ENCODE assay signal across 11 cellular contexts in the genomic region with DNA sequence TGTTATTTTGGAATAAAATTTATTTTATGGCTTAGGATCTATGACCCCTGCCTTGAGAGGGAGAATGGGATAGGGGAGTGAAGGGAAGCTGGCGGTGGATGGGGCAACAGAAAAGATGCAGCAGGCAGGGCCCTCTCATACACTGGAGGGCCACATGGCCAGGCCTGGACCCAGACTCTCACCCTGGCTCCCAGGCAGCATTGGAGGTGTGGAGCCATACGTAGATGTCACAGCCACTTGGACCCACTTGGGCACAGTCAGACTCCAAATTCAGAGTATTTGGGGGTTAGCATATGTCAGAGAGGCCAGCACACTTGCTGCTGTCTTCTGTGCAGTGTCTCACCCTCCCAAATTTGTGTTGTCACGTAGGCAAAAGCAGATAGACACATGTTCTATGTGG. TPM values are rescaled to one million over a fixed set of nuclear protein-coding genes. Genes with fewer than 3 reads are reported as not detected.
A peak's percentile ranks its signal among the peaks of the same experiment; 100 is the strongest.
DNase-seq lines count a peak whose midpoint lies in the region; ATAC-seq and TF ChIP-seq lines count a peak whose summit lies in the region.
"Had no signal": no experiment of that assay in that cellular context is flagged by ENCODE, and none has a peak within 500 bp of the region (broad histone marks: within the 10 kb centered on the region; RNA-seq: fewer than 3 reads in every experiment).

No MANE protein-coding gene starts in this region.

- H3K36me3 Mint-ChIP-seq in WTC11 = peaks cover 42% of the 10 kb centered on the region

- TF ChIP-seq EP300 in gastroesophageal sphincter (IDR thresholded peaks at IDR 0.05) = no peak
- no peak for TF ChIP-seq EP300 in suprapubic skin (IDR thresholded peaks at IDR 0.05)

- POLR2A ChIA-PET in WTC11 (lab: Charles Lee) = interaction anchor here (0.5 kb wide), 1 partner anchor 9 kb away, joined by 4 read pairs; no protein-coding TSS in a partner anchor

- H3K4me3 Mint-ChIP-seq in WTC11 = no peak overlapping the region

- peaks cover 32% of the 10 kb centered on the region for H3K4me1 Mint-ChIP-seq in WTC11

- H3K4me3 ChIP-seq in gastroesophageal sphincter (no peak overlapping the region), suprapubic skin (no peak overlapping the region), dorsolateral prefrontal cortex (no peak overlapping the region)
- H3K4me3 ChIP-seq: SJCRH30 had no signal

- H3K4me1 ChIP-seq in gastroesophageal sphincter = peaks cover 5 to 61% (median 42%) of the 10 kb centered on the region in 3 donors
- H3K4me1 ChIP-seq in suprapubic skin = peaks cover 91% of the 10 kb centered on the region

- TF ChIP-seq POLR2A in gastroesophageal sphincter (IDR thresholded peaks at IDR 0.05) = no peak
- no peak for TF ChIP-seq POLR2A in suprapubic skin (IDR thresholded peaks at IDR 0.05)

- DNase-seq in activated CD8-positive, alpha-beta memory T cell treated with anti-CD3 and anti-CD28 coated beads for 24 hours = peak; percentile 62
- DNase-seq in activated CD8-positive, alpha-beta memory T cell treated with anti-CD3 and anti-CD28 coated beads, Interleukin-2, amount 50 U/mL, for 4 hours = no peak
- no peak for DNase-seq in WTC11 (ENCODE audit: low spot score)
- DNase-seq in suprapubic skin (ENCODE audit: low spot score in 2 of 2) = no peak
- DNase-seq in dorsolateral prefrontal cortex = no peak
- no peak for DNase-seq in NCI-H2107 (lab: John Stamatoyannopoulos, UW)
- DNase-seq: cortex of kidney, GF-D8 had no signal

- WGBS in gastroesophageal sphincter (ENCODE audit: low coverage in 1 of 2), 2 donors = 60 to 83% methylated on average over 1 to 2 of the region's 3 CpGs
- 54% methylated on average over 3 of the region's 3 CpGs for WGBS in suprapubic skin

- intact Hi-C loops in dorsolateral prefrontal cortex (cut with DNase I) = no loop called here

- H3K9me3 ChIP-seq in gastroesophageal sphincter (no peaks in the 10 kb centered on the region), suprapubic skin (no peaks in the 10 kb centered on the region)
- H3K9me3 ChIP-seq: SJCRH30 had no signal

- no peaks in the 10 kb centered on the region for H3K27me3 ChIP-seq in gastroesophageal sphincter
- no peaks in the 10 kb centered on the region for H3K27me3 ChIP-seq in suprapubic skin
- no peaks in the 10 kb centered on the region for H3K27me3 ChIP-seq in dorsolateral prefrontal cortex

- H3K36me3 ChIP-seq in gastroesophageal sphincter = peaks cover 0 to 92% of the 10 kb centered on the region in 2 donors
- H3K36me3 ChIP-seq in suprapubic skin = peaks cover 87% of the 10 kb centered on the region

- H3K27me3 Mint-ChIP-seq in WTC11 (ENCODE audit: low read depth) = no peaks in the 10 kb centered on the region

- no peak for ATAC-seq in WTC11
- ATAC-seq in gastroesophageal sphincter = no peak
- no peak for ATAC-seq in GM21381 (IDR thresholded peaks at IDR 0.05; ENCODE audit: unreplicated experiment)

- H3K27ac ChIP-seq in gastroesophageal sphincter (peak overlapping the region in 3 of 4 donors; percentile 31 to 100 (median 99)), suprapubic skin (peak overlapping the region; percentile 86), dorsolateral prefrontal cortex (peak overlapping the region in 15 of 59 donors; percentile 32 to 98 (median 78))
- H3K27ac ChIP-seq: SJCRH30 had no signal

- peak overlapping the region; percentile 85 for H3K27ac Mint-ChIP-seq in WTC11

- no peak for TF ChIP-seq CTCF in WTC11 (IDR thresholded peaks at IDR 0.05)
- TF ChIP-seq CTCF in gastroesophageal sphincter (IDR thresholded peaks at IDR 0.05) = no peak
- no peak for TF ChIP-seq CTCF in suprapubic skin (IDR thresholded peaks at IDR 0.05)
- no peak for TF ChIP-seq CTCF in dorsolateral prefrontal cortex (IDR thresholded peaks at IDR 0.05 in 54 of 56, conservative IDR thresholded peaks at IDR 0.05 in 2 of 56; ENCODE audit: low read depth in 1 of 56, partially characterized antibody in 56 of 56)

- no peaks in the 10 kb centered on the region for H3K9me3 Mint-ChIP-seq in WTC11

- CTCF ChIA-PET in WTC11 (lab: Charles Lee) = interaction anchor here (0.7 to 6.5 kb wide), 5 partner anchors 16 to 94 kb away, joined by 3 to 46 read pairs (median 7); a partner anchor contains a TSS

TF ChIP-seq in WTC11, 78 proteins besides CTCF, POLR2A, EP300 and RAD21:
- TF ChIP-seq NFE2L1 (CRISPR knock-in tag; IDR thresholded peaks at IDR 0.05) (no peak), ZNF121 (CRISPR knock-in tag; IDR thresholded peaks at IDR 0.05) (no peak), NR3C1 (CRISPR knock-in tag; conservative IDR thresholded peaks at IDR 0.05; ENCODE audit: low read depth) (no peak), TP53 (CRISPR knock-in tag; IDR thresholded peaks at IDR 0.05) (no peak), NFATC4 (CRISPR knock-in tag; IDR thresholded peaks at IDR 0.05) (no peak), TCF7 (CRISPR knock-in tag; IDR thresholded peaks at IDR 0.05; ENCODE audit: low read depth) (no peak)
- TF ChIP-seq, protein P1, sequence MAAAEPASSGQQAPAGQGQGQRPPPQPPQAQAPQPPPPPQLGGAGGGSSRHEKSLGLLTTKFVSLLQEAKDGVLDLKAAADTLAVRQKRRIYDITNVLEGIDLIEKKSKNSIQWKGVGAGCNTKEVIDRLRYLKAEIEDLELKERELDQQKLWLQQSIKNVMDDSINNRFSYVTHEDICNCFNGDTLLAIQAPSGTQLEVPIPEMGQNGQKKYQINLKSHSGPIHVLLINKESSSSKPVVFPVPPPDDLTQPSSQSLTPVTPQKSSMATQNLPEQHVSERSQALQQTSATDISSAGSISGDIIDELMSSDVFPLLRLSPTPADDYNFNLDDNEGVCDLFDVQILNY (CRISPR knock-in tag; IDR thresholded peaks at IDR 0.05) = no peak

RNA-seq across cellular contexts. Expression of a gene that starts 6.5 kb away (rescaled TPM):
- total RNA-seq in WTC11 (2021) (16.5 to 20.5 TPM (median 17.2 TPM) in 3 replicates), gastroesophageal sphincter (10 to 100 TPM; 30.7 to 41.3 (median 38.8) TPM), suprapubic skin (10 to 100 TPM; 28.2 to 52.5 (median 36.9) TPM), dorsolateral prefrontal cortex (10 to 100 TPM; 15.3 to 64.0 (median 32.6) TPM)

RNA-seq across cellular contexts. Expression of a gene that starts 15.7 kb away (rescaled TPM):
- total RNA-seq in WTC11 (2021) (47.0 to 50.0 TPM (median 48.9 TPM) in 3 replicates), gastroesophageal sphincter (100 to 1,000 TPM in 3 of 4 donors, 10 to 100 TPM in 1; 92.5 to 166 (median 156) TPM), suprapubic skin (100 to 1,000 TPM; 140 to 348 (median 183) TPM), dorsolateral prefrontal cortex (10 to 100 TPM; 30.1 to 85.6 (median 49.8) TPM)

RNA-seq across cellular contexts. Expression of a gene that starts 16.8 kb away (rescaled TPM):
- 38.3 to 41.9 TPM (median 39.6 TPM) in 3 replicates for total RNA-seq in WTC11 (2021)
- total RNA-seq in gastroesophageal sphincter = 10 to 100 TPM; 11.8 to 14.9 (median 12.7) TPM
- total RNA-seq in suprapubic skin = 10 to 100 TPM in 2 of 4 donors, 1 to 10 TPM in 2; 6.5 to 31.2 (median 9.5) TPM
- 10 to 100 TPM in 52 of 120 experiments, 1 to 10 TPM in 68; 5.4 to 18.4 (median 9.6) TPM for total RNA-seq in dorsolateral prefrontal cortex

RNA-seq across cellular contexts. Expression of a gene that starts 32.8 kb away (rescaled TPM):
- total RNA-seq in WTC11 (2021) (107 to 120 TPM (median 112 TPM) in 3 replicates), gastroesophageal sphincter (100 to 1,000 TPM; 185 to 292 (median 216) TPM), suprapubic skin (100 to 1,000 TPM in 2 of 4 donors, 10 to 100 TPM in 2; 83.1 to 149 (median 106) TPM), dorsolateral prefrontal cortex (100 to 1,000 TPM; 152 to 428 (median 234) TPM)

RNA-seq across cellular contexts. Expression of a gene that starts 45.5 kb away (rescaled TPM):
- total RNA-seq in WTC11 (2021) (0.32 to 0.87 TPM (median 0.71 TPM) in 3 replicates), gastroesophageal sphincter (under 1 TPM; 0.22 to 0.54 (median 0.29) TPM), suprapubic skin (1 to 10 TPM in 1 of 4 donors, under 1 TPM in 3; 0.16 to 2.3 (median 0.58) TPM), dorsolateral prefrontal cortex (1 to 10 TPM in 42 of 120 experiments, under 1 TPM in 65, not detected in 13; 0.13 to 3.6 (median 0.84) TPM)
